ENCODE assay signal across 8 cellular contexts in genomic region chr15:100340721-100341661, GRCh38. TPM values are rescaled to one million over a fixed set of nuclear protein-coding genes. Genes with fewer than 3 reads are reported as not detected.
A peak's percentile ranks its signal among the peaks of the same experiment; 100 is the strongest.
DNase-seq lines count a peak whose midpoint lies in the region; ATAC-seq and TF ChIP-seq lines count a peak whose summit lies in the region.

No MANE protein-coding gene starts in this region.

- in situ Hi-C loops in mammary epithelial cell (cut with MboI; ENCODE audit: low sequenced_read_pairs in 2 of 2) = no loop called here

- dilution Hi-C loops in mammary epithelial cell (cut with HindIII; ENCODE audit: low sequenced_read_pairs) = loop anchor here (25.0 kb wide), 1 partner anchor 404 kb away; no protein-coding TSS in a partner anchor

- TF ChIP-seq CTCF in MM.1S (IDR thresholded peaks at IDR 0.05; ENCODE audit: low read length) (no peak), mammary epithelial cell (conservative IDR thresholded peaks at IDR 0.05 in 1 of 2, IDR thresholded peaks at IDR 0.05 in 1 of 2; ENCODE audit: extremely low read depth in 1 of 2, insufficient read depth in 1 of 2, low read depth in 1 of 2, low read length in 2 of 2) (no peak), vagina (IDR thresholded peaks at IDR 0.05) (no peak)

- peak; percentile 17 for ATAC-seq in GM19452 (IDR thresholded peaks at IDR 0.05; ENCODE audit: unreplicated experiment)

- no CpG with 5 or more reads among the region's 134 CpGs for WGBS in mammary epithelial cell (ENCODE audit: low coverage, missing lambda C conversion rate)

- DNase-seq in MM.1S (peak; percentile 43), mammary epithelial cell (no peak), vagina (ENCODE audit: extremely low spot score in 2 of 2) (peak; percentile 83 to 90), NCI-H446 (lab: John Stamatoyannopoulos, UW) (no peak), NCI-H1092 (lab: John Stamatoyannopoulos, UW) (no peak), NCI-H187 (lab: John Stamatoyannopoulos, UW) (no peak)

- BruUV-seq in mammary epithelial cell (replicated peaks; lab: Mats Ljungman, UMichigan) = no TSS peak

- H4K20me1 ChIP-seq in MM.1S (ENCODE audit: insufficient read depth, low read length) (no peaks in the 10 kb centered on the region), mammary epithelial cell (ENCODE audit: insufficient read depth, low read length) (no peaks in the 10 kb centered on the region)

- H3K4me3 ChIP-seq in MM.1S (ENCODE audit: low read length) (no peak overlapping the region), mammary epithelial cell (replicated peaks in 1 of 3; ENCODE audit: insufficient read depth in 1 of 3, low read depth in 2 of 3, low read length in 3 of 3) (peak overlapping the region in 2 of 3 experiments; percentile 63 to 66), mononuclear cell (ENCODE audit: low read length) (peak overlapping the region; percentile 44), vagina (peak overlapping the region; percentile 60 to 88)

- H3K27me3 ChIP-seq in MM.1S (replicated peaks; ENCODE audit: insufficient read depth, low read length) (no peaks in the 10 kb centered on the region), mammary epithelial cell (ENCODE audit: insufficient read depth, low read length) (peaks cover 7% of the 10 kb centered on the region), mononuclear cell (ENCODE audit: insufficient read depth, low read length) (peaks cover 43% of the 10 kb centered on the region), vagina (no peaks in the 10 kb centered on the region)

- H3K79me2 ChIP-seq in MM.1S (ENCODE audit: low read length) = no peaks in the 10 kb centered on the region
- H3K79me2 ChIP-seq in mammary epithelial cell (ENCODE audit: insufficient read depth, low read length) = no peaks in the 10 kb centered on the region

- H3K4me1 ChIP-seq in MM.1S (ENCODE audit: low read length) (no peaks in the 10 kb centered on the region), mammary epithelial cell (ENCODE audit: insufficient read depth, low read length) (peaks cover 6% of the 10 kb centered on the region), mononuclear cell (ENCODE audit: insufficient read depth, low read length) (peaks cover 11% of the 10 kb centered on the region), vagina (peaks cover 10% of the 10 kb centered on the region)

- H3K9me3 ChIP-seq in MM.1S (replicated peaks; ENCODE audit: insufficient read depth, low read length) (no peaks in the 10 kb centered on the region), mammary epithelial cell (replicated peaks; ENCODE audit: insufficient read depth, low read length) (no peaks in the 10 kb centered on the region), mononuclear cell (ENCODE audit: low read depth, low read length) (no peaks in the 10 kb centered on the region), vagina (no peaks in the 10 kb centered on the region)

- H3K9ac ChIP-seq in MM.1S (ENCODE audit: low read length) (no peak overlapping the region), mammary epithelial cell (ENCODE audit: insufficient read depth, low read length) (no peak overlapping the region)

- H2AFZ ChIP-seq in MM.1S (ENCODE audit: low read length) = no peak overlapping the region
- H2AFZ ChIP-seq in mammary epithelial cell (ENCODE audit: low read depth, low read length) = peak overlapping the region; percentile 91

- H3K36me3 ChIP-seq in MM.1S (replicated peaks; ENCODE audit: insufficient read depth, low read length) (no peaks in the 10 kb centered on the region), mammary epithelial cell (ENCODE audit: insufficient read depth, low read length) (no peaks in the 10 kb centered on the region), vagina (no peaks in the 10 kb centered on the region)

- H3K27ac ChIP-seq in MM.1S (ENCODE audit: low read length) (no peak overlapping the region), mammary epithelial cell (ENCODE audit: insufficient read depth, low read depth, low read length) (no peak overlapping the region), vagina (peak overlapping the region; percentile 36)

- CTCF ChIA-PET in mammary epithelial cell (lab: Charles Lee; ENCODE audit: low non-redundant PET) = no interaction called here

- no peak for TF ChIP-seq POLR2A in vagina (IDR thresholded peaks at IDR 0.05)

- H3K9me2 ChIP-seq in MM.1S (replicated peaks; ENCODE audit: insufficient read depth, low read length) = no peaks in the 10 kb centered on the region

- intact Hi-C loops in mammary epithelial cell (cut with micrococcal nuclease) = loop anchor here (10.0 kb wide), 1 partner anchor 914 kb away; the partner anchor contains the start of gene CHSY1
- intact Hi-C loops in vagina (cut with DNase I) = no loop called here

- H3F3A ChIP-seq in MM.1S (ENCODE audit: insufficient read depth, low read length) = no peaks in the 10 kb centered on the region

- peak overlapping the region; percentile 12; the same call in 1 of the 2 replicates for H3K4me2 ChIP-seq in MM.1S (ENCODE audit: low read depth, low read length)
- peak overlapping the region; percentile 100 for H3K4me2 ChIP-seq in mammary epithelial cell (ENCODE audit: insufficient read depth, low read depth, low read length)

RNA-seq across cellular contexts. Expression of gene ADAMTS17, which starts 0.8 kb away (rescaled TPM):
- total RNA-seq in mammary epithelial cell (1 to 10 TPM in 1 of 2 donors, under 1 TPM in 1; 0.45 to 1.7 TPM), mononuclear cell (7.6 TPM), vagina (16.0 TPM)
- 0.24 TPM for polyA plus RNA-seq in mammary epithelial cell
- not detected for polyA minus RNA-seq in mammary epithelial cell

Comparison
In these comparisons a context has a peak if more than half of its experiments do, and no peak if none do; other contexts are left out.
1. DNase-seq: peak in MM.1S (single experiment) and vagina (2 of 2); none in mammary epithelial cell (single experiment), NCI-H446 (0 of 2), NCI-H1092 (single experiment) and NCI-H187 (0 of 2).